ENCODE assay signal across 25 cellular contexts in genomic region chr9:108278341-108278740, GRCh38.
DNase-seq lines count a peak whose midpoint lies in the region; ATAC-seq and TF ChIP-seq lines count a peak whose summit lies in the region.
"Had no signal": no experiment of that assay in that cellular context is flagged by ENCODE, and none has a peak within 500 bp of the region (broad histone marks: within the 10 kb centered on the region; RNA-seq: fewer than 3 reads in every experiment).

No MANE protein-coding gene starts in this region.

- peaks cover 77% of the 10 kb centered on the region for H3K27me3 Mint-ChIP-seq in progenitor cell of endocrine pancreas

- H3K4me1 Mint-ChIP-seq in progenitor cell of endocrine pancreas (ENCODE audit: low read depth), result peaks cover 7% of the 10 kb centered on the region
- H3K4me1 Mint-ChIP-seq: activated T-helper 17 cell treated with anti-CD3 and anti-CD28 coated beads, Interleukin-2, amount 50 U/mL, for 72 hours; B cell; WTC11 had no signal

- no peaks in the 10 kb centered on the region for H3K9me3 ChIP-seq in esophagus (ENCODE audit: control insufficient read depth in 2 of 2, insufficient read depth in 1 of 2, low read depth in 1 of 2, low read length in 1 of 2)
- H3K9me3 ChIP-seq in uterus, result no peaks in the 10 kb centered on the region
- H3K9me3 ChIP-seq: A549 had no signal

- H3K36me3 ChIP-seq in esophagus (ENCODE audit: control insufficient read depth in 2 of 2, insufficient read depth in 2 of 2, low read length in 1 of 2) (no peaks in the 10 kb centered on the region), uterus (no peaks in the 10 kb centered on the region)

- no peaks in the 10 kb centered on the region for H3K36me3 Mint-ChIP-seq in progenitor cell of endocrine pancreas (ENCODE audit: insufficient read depth)
- H3K36me3 Mint-ChIP-seq: activated naive CD4-positive, alpha-beta T cell treated with anti-CD3 and anti-CD28 coated beads, Interleukin-2, amount 50 U/mL, for 72 hours; WTC11 had no signal

- H3K27me3 ChIP-seq in esophagus (ENCODE audit: control insufficient read depth in 1 of 2, insufficient read depth in 2 of 2, low read length in 2 of 2) (no peaks in the 10 kb centered on the region), uterus (no peaks in the 10 kb centered on the region)

- H3K9me3 Mint-ChIP-seq in progenitor cell of endocrine pancreas (ENCODE audit: low read depth), result no peaks in the 10 kb centered on the region
- H3K9me3 Mint-ChIP-seq: WTC11 had no signal

- no peak overlapping the region for H3K4me3 Mint-ChIP-seq in progenitor cell of endocrine pancreas (ENCODE audit: low read depth)
- H3K4me3 Mint-ChIP-seq: activated T-helper 17 cell treated with anti-CD3 and anti-CD28 coated beads, Interleukin-2, amount 50 U/mL, for 72 hours; B cell; WTC11 had no signal

- H3K27ac ChIP-seq in esophagus (ENCODE audit: low read depth in 2 of 2, low read length in 1 of 2) (peak overlapping the region; percentile 63 to 68), uterus (peak overlapping the region; percentile 16 to 25)
- H3K27ac ChIP-seq: A549, GM23248 had no signal

- no peaks in the 10 kb centered on the region for H3K4me1 ChIP-seq in esophagus (ENCODE audit: control insufficient read depth in 2 of 2, insufficient read depth in 2 of 2, low read length in 1 of 2)
- H3K4me1 ChIP-seq in uterus, result no peaks in the 10 kb centered on the region
- H3K4me1 ChIP-seq: A549 had no signal

- DNase-seq in NCI-H82 (lab: John Stamatoyannopoulos, UW) (peak; percentile 45), NCI-H82 treated with DMSO at 0.1 percent for 48 hours (lab: John Stamatoyannopoulos, UW; ENCODE audit: unreplicated experiment) (no peak), NCI-H2081 treated with DMSO at 0.1 percent for 48 hours (lab: John Stamatoyannopoulos, UW) (peak; percentile 6), uterus (no peak), progenitor cell of endocrine pancreas (ENCODE audit: low spot score, unreplicated experiment) (no peak)
- DNase-seq: activated CD8-positive, alpha-beta memory T cell treated with anti-CD3 and anti-CD28 coated beads, Interleukin-2, amount 50 U/mL, for 4 hours; caudate nucleus; dermis blood vessel endothelial cell; DMS79; foreskin melanocyte; GF-D8; GM23248; left cardiac atrium; NCI-H1092 treated with DMSO at 0.1 percent for 48 hours; NCI-H526 treated with DMSO at 0.1 percent for 48 hours; SHP77 treated with DMSO at 0.1 percent for 48 hours; T1000 had no signal

- no peak for TF ChIP-seq POLR2A in uterus (IDR thresholded peaks at IDR 0.05)

- intact Hi-C loops in uterus (cut with DNase I; ENCODE audit: low total_unique reads), result no loop called here

- H3K4me3 ChIP-seq in esophagus (ENCODE audit: low read depth in 1 of 2, low read length in 2 of 2), result no peak overlapping the region
- no peak overlapping the region for H3K4me3 ChIP-seq in uterus
- H3K4me3 ChIP-seq: A549, GM23248 had no signal

- TF ChIP-seq CTCF in uterus (IDR thresholded peaks at IDR 0.05), result no peak
- TF ChIP-seq CTCF in progenitor cell of endocrine pancreas (IDR thresholded peaks at IDR 0.05; ENCODE audit: unreplicated experiment), result no peak

- ATAC-seq in HG02852 (IDR thresholded peaks at IDR 0.05; ENCODE audit: unreplicated experiment), result no peak
- no peak for ATAC-seq in HG03354 (IDR thresholded peaks at IDR 0.05; ENCODE audit: poor library complexity, severe bottlenecking, unreplicated experiment)
- ATAC-seq: A549; activated naive CD4-positive, alpha-beta T cell treated with anti-CD3 and anti-CD28 coated beads, Interleukin-2, amount 50 U/mL, for 72 hours; activated T-helper 17 cell treated with anti-CD3 and anti-CD28 coated beads, Interleukin-2, amount 50 U/mL, for 72 hours; left cardiac atrium; WTC11 had no signal

- no peak overlapping the region for H3K27ac Mint-ChIP-seq in progenitor cell of endocrine pancreas
- H3K27ac Mint-ChIP-seq: activated naive CD4-positive, alpha-beta T cell treated with anti-CD3 and anti-CD28 coated beads, Interleukin-2, amount 50 U/mL, for 72 hours; activated T-helper 17 cell treated with anti-CD3 and anti-CD28 coated beads, Interleukin-2, amount 50 U/mL, for 72 hours; B cell; WTC11 had no signal

Comparison
In these comparisons a context has a peak if more than half of its experiments do, and no peak if none do; other contexts are left out.
1. DNase-seq: peak in NCI-H82 (single experiment) and NCI-H2081 treated with DMSO at 0.1 percent for 48 hours (single experiment); none in NCI-H82 treated with DMSO at 0.1 percent for 48 hours (single experiment), uterus (0 of 2) and progenitor cell of endocrine pancreas (single experiment).